In genomic region chr6:31058128-31058894, GRCh38 we compare ENCODE assay signal across 9 cellular contexts. TPM values are rescaled to one million over a fixed set of nuclear protein-coding genes. Genes with fewer than 3 reads are reported as not detected.
DNase-seq lines count a peak whose midpoint lies in the region; ATAC-seq and TF ChIP-seq lines count a peak whose summit lies in the region.
"Had no signal": no experiment of that assay in that cellular context is flagged by ENCODE, and none has a peak within 500 bp of the region (broad histone marks: within the 10 kb centered on the region; RNA-seq: fewer than 3 reads in every experiment).

No MANE protein-coding gene starts in this region.

- H3K27me3 Mint-ChIP-seq in CD8-positive, alpha-beta T cell (ENCODE audit: low read depth): peaks cover 8% of the 10 kb centered on the region

- no peak for TF ChIP-seq POLR2A in stomach (IDR thresholded peaks at IDR 0.05)

- ATAC-seq in CD8-positive, alpha-beta T cell: no peak
- no peak for ATAC-seq in GM18870 (IDR thresholded peaks at IDR 0.05; ENCODE audit: unreplicated experiment)

- no peaks in the 10 kb centered on the region for H3K36me3 Mint-ChIP-seq in CD8-positive, alpha-beta T cell

- 56 to 64% (median 59%) methylated on average over 10 of the region's 10 CpGs for WGBS in stomach, 5 donors

- H3K36me3 ChIP-seq in CD8-positive, alpha-beta T cell (ENCODE audit: insufficient read depth, low read length): no peaks in the 10 kb centered on the region
- no peaks in the 10 kb centered on the region for H3K36me3 ChIP-seq in stomach
- no peaks in the 10 kb centered on the region for H3K36me3 ChIP-seq in ascending aorta

- no peak overlapping the region for H3K27ac ChIP-seq in CD8-positive, alpha-beta T cell (ENCODE audit: low read depth, low read length)
- H3K27ac ChIP-seq in stomach: no peak overlapping the region
- no peak overlapping the region for H3K27ac ChIP-seq in coronary artery
- no peak overlapping the region for H3K27ac ChIP-seq in ascending aorta

- H3K4me1 Mint-ChIP-seq in CD8-positive, alpha-beta T cell (ENCODE audit: low read depth): no peaks in the 10 kb centered on the region

- no peaks in the 10 kb centered on the region for H3K9me3 ChIP-seq in CD8-positive, alpha-beta T cell (ENCODE audit: low read length)
- H3K9me3 ChIP-seq in stomach (no peaks in the 10 kb centered on the region), ascending aorta (no peaks in the 10 kb centered on the region)

- H3K4me1 ChIP-seq in CD8-positive, alpha-beta T cell (ENCODE audit: insufficient read depth, low read length): no peaks in the 10 kb centered on the region
- peaks cover 0 to 13% (median 0%) of the 10 kb centered on the region in 4 donors for H3K4me1 ChIP-seq in stomach
- H3K4me1 ChIP-seq in ascending aorta: no peaks in the 10 kb centered on the region

- no peak for DNase-seq in CD8-positive, alpha-beta T cell
- DNase-seq in HEK293T (ENCODE audit: extremely low spot score) (peak; percentile 64), SW480 (ENCODE audit: low spot score) (peak; percentile 77), globus pallidus (ENCODE audit: low spot score) (peak; percentile 79), stomach (no peak), coronary artery (ENCODE audit: low spot score) (no peak), ascending aorta (ENCODE audit: low spot score in 2 of 2) (no peak)

- no peak overlapping the region for H3K4me3 ChIP-seq in CD8-positive, alpha-beta T cell (ENCODE audit: low read depth, low read length)
- H3K4me3 ChIP-seq in stomach (no peak overlapping the region), coronary artery (no peak overlapping the region), ascending aorta (no peak overlapping the region)

- H3K27me3 ChIP-seq in CD8-positive, alpha-beta T cell (ENCODE audit: insufficient read depth, low read length): no peaks in the 10 kb centered on the region
- H3K27me3 ChIP-seq in stomach (peaks cover 0 to 9% (median 0%) of the 10 kb centered on the region in 3 donors), ascending aorta (no peaks in the 10 kb centered on the region)

- TF ChIP-seq CTCF in CD8-positive, alpha-beta T cell (IDR thresholded peaks at IDR 0.05): peak; percentile 19
- peak in 5 of 7 experiments; percentile 32 to 67 (median 61) for TF ChIP-seq CTCF in stomach (IDR thresholded peaks at IDR 0.05)
- TF ChIP-seq CTCF in coronary artery (IDR thresholded peaks at IDR 0.05): no peak
- TF ChIP-seq CTCF in ascending aorta (IDR thresholded peaks at IDR 0.05): peak in 1 of 3 experiments; percentile 28

- CTCF ChIA-PET in CD8-positive, alpha-beta T cell (lab: Charles Lee): interaction anchor here (1.3 to 1.9 kb wide), 2 partner anchors 22 to 29 kb away, joined by 5 to 8 read pairs; no protein-coding TSS in a partner anchor
- CTCF ChIA-PET in HEK293T (lab: Yijun Ruan, JAX): no interaction called here

- no peak overlapping the region for H3K27ac Mint-ChIP-seq in CD8-positive, alpha-beta T cell
- H3K27ac Mint-ChIP-seq: memory B cell had no signal

- TF ChIP-seq EP300 in stomach (IDR thresholded peaks at IDR 0.05): no peak

- H3K9me3 Mint-ChIP-seq in CD8-positive, alpha-beta T cell: no peaks in the 10 kb centered on the region

- H3K4me3 Mint-ChIP-seq in CD8-positive, alpha-beta T cell: no peak overlapping the region
- H3K4me3 Mint-ChIP-seq: memory B cell had no signal

- intact Hi-C loops in CD8-positive, alpha-beta T cell (cut with DNase I, micrococcal nuclease): loop anchor here in 1 of 2 experiments (1.0 kb wide), 1 partner anchor 29 kb away; no protein-coding TSS in a partner anchor
- intact Hi-C loops in stomach (cut with DNase I; ENCODE audit: low total_unique reads): no loop called here
- intact Hi-C loops in ascending aorta (cut with DNase I): no loop called here

- POLR2A ChIA-PET in CD8-positive, alpha-beta T cell (lab: Charles Lee): no interaction called here
- POLR2A ChIA-PET in HEK293T (lab: Yijun Ruan, JAX): no interaction called here

TF ChIP-seq in HEK293T, 16 proteins besides CTCF, POLR2A, EP300 and RAD21:
- TF ChIP-seq ELF4 (IDR thresholded peaks at IDR 0.05): no peak
- no peak for TF ChIP-seq ARNT (IDR thresholded peaks at IDR 0.05)
- TF ChIP-seq FOXA1 (IDR thresholded peaks at IDR 0.05): no peak
- TF ChIP-seq FOXK2 (IDR thresholded peaks at IDR 0.05): no peak
- no peak for TF ChIP-seq NFRKB (IDR thresholded peaks at IDR 0.05)
- TF ChIP-seq PKNOX1 (IDR thresholded peaks at IDR 0.05): no peak

RNA-seq across cellular contexts. Expression of gene MUC22, which starts 48.0 kb away (rescaled TPM):
- total RNA-seq in CD8-positive, alpha-beta T cell: not detected
- total RNA-seq in stomach (not detected), ascending aorta (not detected)
- under 1 TPM in 1 of 3 donors, not detected in 2; 0.65 TPM for polyA plus RNA-seq in stomach

RNA-seq across cellular contexts. Expression of gene C6orf15, which starts 54.1 kb away (rescaled TPM):
- total RNA-seq in CD8-positive, alpha-beta T cell: not detected
- total RNA-seq in stomach (not detected), ascending aorta (not detected)
- not detected for polyA plus RNA-seq in stomach

RNA-seq across cellular contexts. Expression of gene PSORS1C1, which starts 56.3 kb away (rescaled TPM):
- not detected for total RNA-seq in CD8-positive, alpha-beta T cell
- 1 to 10 TPM in 4 of 5 donors, not detected in 1; 2.7 to 5.7 (median 4.0) TPM for total RNA-seq in stomach
- polyA plus RNA-seq in stomach: 1 to 10 TPM; 3.1 to 7.4 (median 3.9) TPM
- total RNA-seq in ascending aorta: not detected

Comparison
In these comparisons a context has a peak if more than half of its experiments do, and no peak if none do; other contexts are left out.
1. DNase-seq: peak in HEK293T (single experiment), SW480 (single experiment) and globus pallidus (single experiment); none in CD8-positive, alpha-beta T cell (0 of 7), stomach (single experiment), coronary artery (single experiment) and ascending aorta (0 of 2).